ENCODE assay signal across 1 cellular context in the genomic region with DNA sequence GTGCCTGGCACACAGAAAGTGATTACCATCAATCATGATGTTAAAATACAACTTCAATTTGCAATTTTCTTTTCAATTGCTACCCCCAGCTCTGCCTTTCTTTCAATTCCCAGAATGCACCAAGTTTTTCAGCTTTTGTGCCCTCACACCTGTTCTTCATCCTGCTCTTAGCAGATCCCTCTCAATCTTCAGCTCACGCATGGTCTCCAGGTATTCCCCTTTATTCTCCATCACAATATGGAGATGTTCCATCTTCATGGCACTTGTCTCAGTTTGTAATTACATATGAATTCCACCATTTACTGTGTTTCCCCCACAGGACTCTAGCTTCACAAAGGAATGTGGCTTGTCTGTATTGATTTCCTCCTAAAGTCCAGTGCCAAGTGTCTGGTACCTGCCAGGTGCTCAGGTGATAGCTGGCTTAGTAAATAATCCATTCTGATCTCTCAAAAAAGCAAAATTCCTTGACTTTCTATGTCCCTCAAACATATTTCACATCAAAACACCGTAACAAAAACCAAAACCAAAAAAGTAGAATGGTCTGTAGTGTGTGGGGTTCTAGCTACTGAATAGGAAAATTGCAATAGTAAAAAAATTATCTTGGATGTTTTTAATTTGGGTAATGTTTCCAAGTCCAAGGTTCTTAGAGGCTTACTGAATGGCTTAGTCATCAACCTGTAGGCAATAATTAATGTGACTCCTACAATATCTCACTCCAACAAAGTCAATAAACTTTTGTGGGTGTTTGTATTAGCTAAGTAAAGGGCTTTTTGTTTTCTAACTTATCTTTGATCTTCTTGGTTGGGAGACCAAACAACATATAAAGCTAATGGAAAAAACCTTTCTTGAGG.
TF ChIP-seq lines count a peak whose summit lies in the region.

No MANE protein-coding gene starts in this region.

TF ChIP-seq in HepG2, 621 proteins besides CTCF, POLR2A, EP300 and RAD21 (continued from another document):
- TF ChIP-seq, protein P1, sequence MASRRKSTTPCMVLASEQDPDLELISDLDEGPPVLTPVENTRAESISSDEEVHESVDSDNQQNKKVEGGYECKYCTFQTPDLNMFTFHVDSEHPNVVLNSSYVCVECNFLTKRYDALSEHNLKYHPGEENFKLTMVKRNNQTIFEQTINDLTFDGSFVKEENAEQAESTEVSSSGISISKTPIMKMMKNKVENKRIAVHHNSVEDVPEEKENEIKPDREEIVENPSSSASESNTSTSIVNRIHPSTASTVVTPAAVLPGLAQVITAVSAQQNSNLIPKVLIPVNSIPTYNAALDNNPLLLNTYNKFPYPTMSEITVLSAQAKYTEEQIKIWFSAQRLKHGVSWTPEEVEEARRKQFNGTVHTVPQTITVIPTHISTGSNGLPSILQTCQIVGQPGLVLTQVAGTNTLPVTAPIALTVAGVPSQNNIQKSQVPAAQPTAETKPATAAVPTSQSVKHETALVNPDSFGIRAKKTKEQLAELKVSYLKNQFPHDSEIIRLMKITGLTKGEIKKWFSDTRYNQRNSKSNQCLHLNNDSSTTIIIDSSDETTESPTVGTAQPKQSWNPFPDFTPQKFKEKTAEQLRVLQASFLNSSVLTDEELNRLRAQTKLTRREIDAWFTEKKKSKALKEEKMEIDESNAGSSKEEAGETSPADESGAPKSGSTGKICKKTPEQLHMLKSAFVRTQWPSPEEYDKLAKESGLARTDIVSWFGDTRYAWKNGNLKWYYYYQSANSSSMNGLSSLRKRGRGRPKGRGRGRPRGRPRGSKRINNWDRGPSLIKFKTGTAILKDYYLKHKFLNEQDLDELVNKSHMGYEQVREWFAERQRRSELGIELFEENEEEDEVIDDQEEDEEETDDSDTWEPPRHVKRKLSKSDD (CRISPR knock-in tag; IDR thresholded peaks at IDR 0.05; ENCODE audit: low read depth) = no peak
- TF ChIP-seq ZBTB3 (CRISPR knock-in tag; IDR thresholded peaks at IDR 0.05; ENCODE audit: borderline replicate concordance, low read depth) (no peak), ZNF713 (CRISPR knock-in tag; IDR thresholded peaks at IDR 0.05) (no peak), HOXA5 (CRISPR knock-in tag; IDR thresholded peaks at IDR 0.05) (peak; percentile 10; the same call in 1 of the 2 replicates), ZBTB7B (CRISPR knock-in tag; IDR thresholded peaks at IDR 0.05) (peak; percentile 48; the same call in 1 of the 2 replicates)
- TF ChIP-seq, protein P2, sequence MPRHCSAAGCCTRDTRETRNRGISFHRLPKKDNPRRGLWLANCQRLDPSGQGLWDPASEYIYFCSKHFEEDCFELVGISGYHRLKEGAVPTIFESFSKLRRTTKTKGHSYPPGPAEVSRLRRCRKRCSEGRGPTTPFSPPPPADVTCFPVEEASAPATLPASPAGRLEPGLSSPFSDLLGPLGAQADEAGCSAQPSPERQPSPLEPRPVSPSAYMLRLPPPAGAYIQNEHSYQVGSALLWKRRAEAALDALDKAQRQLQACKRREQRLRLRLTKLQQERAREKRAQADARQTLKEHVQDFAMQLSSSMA (CRISPR knock-in tag; IDR thresholded peaks at IDR 0.05) = no peak
- TF ChIP-seq, protein P3, sequence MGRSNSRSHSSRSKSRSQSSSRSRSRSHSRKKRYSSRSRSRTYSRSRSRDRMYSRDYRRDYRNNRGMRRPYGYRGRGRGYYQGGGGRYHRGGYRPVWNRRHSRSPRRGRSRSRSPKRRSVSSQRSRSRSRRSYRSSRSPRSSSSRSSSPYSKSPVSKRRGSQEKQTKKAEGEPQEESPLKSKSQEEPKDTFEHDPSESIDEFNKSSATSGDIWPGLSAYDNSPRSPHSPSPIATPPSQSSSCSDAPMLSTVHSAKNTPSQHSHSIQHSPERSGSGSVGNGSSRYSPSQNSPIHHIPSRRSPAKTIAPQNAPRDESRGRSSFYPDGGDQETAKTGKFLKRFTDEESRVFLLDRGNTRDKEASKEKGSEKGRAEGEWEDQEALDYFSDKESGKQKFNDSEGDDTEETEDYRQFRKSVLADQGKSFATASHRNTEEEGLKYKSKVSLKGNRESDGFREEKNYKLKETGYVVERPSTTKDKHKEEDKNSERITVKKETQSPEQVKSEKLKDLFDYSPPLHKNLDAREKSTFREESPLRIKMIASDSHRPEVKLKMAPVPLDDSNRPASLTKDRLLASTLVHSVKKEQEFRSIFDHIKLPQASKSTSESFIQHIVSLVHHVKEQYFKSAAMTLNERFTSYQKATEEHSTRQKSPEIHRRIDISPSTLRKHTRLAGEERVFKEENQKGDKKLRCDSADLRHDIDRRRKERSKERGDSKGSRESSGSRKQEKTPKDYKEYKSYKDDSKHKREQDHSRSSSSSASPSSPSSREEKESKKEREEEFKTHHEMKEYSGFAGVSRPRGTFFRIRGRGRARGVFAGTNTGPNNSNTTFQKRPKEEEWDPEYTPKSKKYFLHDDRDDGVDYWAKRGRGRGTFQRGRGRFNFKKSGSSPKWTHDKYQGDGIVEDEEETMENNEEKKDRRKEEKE (IDR thresholded peaks at IDR 0.05) = no peak
